In genomic region chr3:13654330-13655073, GRCh38 we compare ENCODE assay signal across 8 cellular contexts.
DNase-seq lines count a peak whose midpoint lies in the region; ATAC-seq lines count a peak whose summit lies in the region.

No MANE protein-coding gene starts in this region.

- H3K36me3 ChIP-seq in GM23248 (ENCODE audit: low read depth) (no peaks in the 10 kb centered on the region), neuronal stem cell (replicated peaks in 1 of 2; ENCODE audit: control insufficient read depth in 2 of 2, insufficient read depth in 2 of 2, low read length in 2 of 2) (no peaks in the 10 kb centered on the region)

- H3K4me1 ChIP-seq in GM23248 (ENCODE audit: insufficient read depth) (no peaks in the 10 kb centered on the region), neuronal stem cell (ENCODE audit: control insufficient read depth in 2 of 2, insufficient read depth in 1 of 2, low read depth in 1 of 2, low read length in 2 of 2) (peaks cover 18 to 24% of the 10 kb centered on the region in 2 donors)

- H3K9me3 ChIP-seq in GM23248 (ENCODE audit: low read depth) (no peaks in the 10 kb centered on the region), neuronal stem cell (replicated peaks in 1 of 2; ENCODE audit: control insufficient read depth in 2 of 2, insufficient read depth in 1 of 2, low read depth in 1 of 2, low read length in 2 of 2) (no peaks in the 10 kb centered on the region)

- ATAC-seq in central memory CD8-positive, alpha-beta T cell (replicated peaks; ENCODE audit: extremely low read depth, poor library complexity, severe bottlenecking), result peak; percentile 38

- peak overlapping the region; percentile 96 for H2AK5ac ChIP-seq in neuronal stem cell (ENCODE audit: low read depth, low read length)

- H3K27me3 ChIP-seq in GM23248 (replicated peaks; ENCODE audit: insufficient read depth) (no peaks in the 10 kb centered on the region), neuronal stem cell (ENCODE audit: control insufficient read depth in 3 of 3, insufficient read depth in 3 of 3, low read depth in 1 of 3, low read length in 3 of 3) (peaks cover 0 to 21% (median 3%) of the 10 kb centered on the region in 3 experiments)

- H3K79me2 ChIP-seq in GM23248 (ENCODE audit: insufficient read depth), result no peaks in the 10 kb centered on the region

- peak overlapping the region; percentile 47 for H4K91ac ChIP-seq in neuronal stem cell (ENCODE audit: low read depth, low read length, poor library complexity)

- peak overlapping the region; percentile 98 for H2BK12ac ChIP-seq in neuronal stem cell (ENCODE audit: low read length)

- H3K4me3 ChIP-seq in GM23248 (no peak overlapping the region), neuronal stem cell (ENCODE audit: low read length in 2 of 2) (no peak overlapping the region)

- H3F3A ChIP-seq in GM23248 (ENCODE audit: insufficient read depth), result no peaks in the 10 kb centered on the region

- H3K36me3 Mint-ChIP-seq in central memory CD8-positive, alpha-beta T cell (ENCODE audit: insufficient read depth), result peaks cover 3% of the 10 kb centered on the region

- peaks cover 39% of the 10 kb centered on the region for H3K4me1 Mint-ChIP-seq in central memory CD8-positive, alpha-beta T cell

- H4K8ac ChIP-seq in neuronal stem cell (ENCODE audit: low read depth, low read length), result no peak overlapping the region

- peak overlapping the region; percentile 71; the same call in 1 of the 2 replicates for H2AFZ ChIP-seq in GM23248
- H2AFZ ChIP-seq in neuronal stem cell (ENCODE audit: low read length), result peak overlapping the region; percentile 81

- H3K79me1 ChIP-seq in neuronal stem cell (ENCODE audit: low read depth, low read length), result no peaks in the 10 kb centered on the region

- H3K4me2 ChIP-seq in GM23248 (ENCODE audit: unreplicated experiment) (no peak overlapping the region), neuronal stem cell (ENCODE audit: insufficient read depth, low read length, poor library complexity, severe bottlenecking) (no peak overlapping the region)

- DNase-seq in GM23248 (no peak), UCSD-AML1 (lab: John Stamatoyannopoulos, UW; ENCODE audit: unreplicated experiment) (peak; percentile 30), neuronal stem cell (ENCODE audit: low spot score) (no peak), COLO829 (ENCODE audit: low spot score) (no peak), NCI-H510A treated with DMSO at 0.1 percent for 48 hours (lab: John Stamatoyannopoulos, UW) (no peak), NCI-H146 (lab: John Stamatoyannopoulos, UW) (no peak), NOMO-1 treated with dmso at 0.1 percent for 144 hours (lab: John Stamatoyannopoulos, UW; ENCODE audit: unreplicated experiment) (no peak)
- no peak for DNase-seq in central memory CD8-positive, alpha-beta T cell (ENCODE audit: low spot score in 2 of 2)

- H3K14ac ChIP-seq in neuronal stem cell (ENCODE audit: low read length), result peak overlapping the region; percentile 82

- H2BK120ac ChIP-seq in neuronal stem cell (ENCODE audit: low read depth, low read length), result no peak overlapping the region

- H3K9ac ChIP-seq in GM23248 (peak overlapping the region; percentile 69), neuronal stem cell (ENCODE audit: low read depth, low read length, poor library complexity) (peak overlapping the region; percentile 1)

- peak overlapping the region; percentile 7 for H3K4ac ChIP-seq in neuronal stem cell (ENCODE audit: low read length)

- WGBS in GM23248 (ENCODE audit: low coverage in 1 of 2, low lambda C conversion rate in 2 of 2, missing lambda C conversion rate in 2 of 2), 2 experiments, result 88 to 89% methylated on average over 15 of the region's 15 CpGs
- WGBS in neuronal stem cell (ENCODE audit: extremely low coverage in 2 of 2, insufficient read length in 2 of 2, insufficient replicate concordance in 1 of 2), 2 donors, result no CpG with 5 or more reads among the region's 15 CpGs

- H3K27me3 Mint-ChIP-seq in central memory CD8-positive, alpha-beta T cell, result peaks cover 33% of the 10 kb centered on the region

- H3K23ac ChIP-seq in neuronal stem cell (ENCODE audit: low read depth, low read length, poor library complexity), result no peak overlapping the region

- no peaks in the 10 kb centered on the region for H3K9me2 ChIP-seq in GM23248 (ENCODE audit: insufficient read depth)

- in situ Hi-C loops in GM23248 (cut with MboI), result no loop called here

- H3K9me3 Mint-ChIP-seq in central memory CD8-positive, alpha-beta T cell, result no peaks in the 10 kb centered on the region

- H3K18ac ChIP-seq in neuronal stem cell (ENCODE audit: low read length), result peak overlapping the region; percentile 20

- peak overlapping the region; percentile 53 for H3K4me3 Mint-ChIP-seq in central memory CD8-positive, alpha-beta T cell

- H3K27ac Mint-ChIP-seq in central memory CD8-positive, alpha-beta T cell (ENCODE audit: low read depth), result no peak overlapping the region

- no peak overlapping the region for H2BK5ac ChIP-seq in neuronal stem cell (ENCODE audit: low read length)

- H3K27ac ChIP-seq in GM23248 (no peak overlapping the region), neuronal stem cell (replicated peaks; ENCODE audit: low read length) (no peak overlapping the region)

- peak overlapping the region; percentile 86 for H2BK15ac ChIP-seq in neuronal stem cell (ENCODE audit: low read length)

- no peaks in the 10 kb centered on the region for H4K20me1 ChIP-seq in GM23248 (ENCODE audit: insufficient read depth)
